ENCODE assay signal across 11 cellular contexts in the genomic region with DNA sequence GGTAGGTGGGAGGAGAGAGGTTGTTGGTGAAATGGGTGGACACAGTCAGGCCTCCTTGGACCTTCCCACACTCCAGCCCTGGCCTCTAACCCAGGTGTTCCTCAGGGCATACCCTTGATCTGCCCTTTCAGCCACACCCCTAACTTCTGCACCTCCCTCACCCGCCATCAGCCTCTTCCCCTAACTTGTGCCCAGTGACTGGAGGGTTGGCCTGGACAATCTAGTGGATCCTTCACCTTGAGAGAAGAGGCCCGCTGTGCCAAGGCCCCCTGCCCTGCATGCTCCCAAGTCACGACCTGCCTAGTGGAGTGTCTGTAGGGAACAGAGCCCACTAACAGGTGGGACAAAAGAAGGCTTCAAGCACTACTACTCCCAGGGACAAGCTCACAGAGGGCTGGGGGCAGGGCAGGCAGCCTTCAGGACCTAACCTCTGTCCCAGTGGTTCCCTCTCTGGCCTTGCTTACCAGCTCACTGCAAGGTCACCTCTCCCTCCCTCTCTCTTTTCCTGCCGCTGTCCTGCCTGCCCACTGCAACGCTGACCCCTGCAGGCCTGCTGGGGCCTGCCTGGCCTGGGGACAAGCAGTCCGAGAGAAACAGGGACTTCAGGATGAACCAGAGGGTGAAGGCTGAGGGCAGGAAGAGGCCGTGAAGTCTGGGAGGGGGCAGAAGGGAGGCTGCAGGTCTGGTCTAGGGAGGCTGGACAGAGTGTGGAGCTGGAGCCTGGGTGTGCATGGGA. TPM values are rescaled to one million over a fixed set of nuclear protein-coding genes. Genes with fewer than 3 reads are reported as not detected.
DNase-seq lines count a peak whose midpoint lies in the region; ATAC-seq and TF ChIP-seq lines count a peak whose summit lies in the region.
"Had no signal": no experiment of that assay in that cellular context is flagged by ENCODE, and none has a peak within 500 bp of the region (broad histone marks: within the 10 kb centered on the region; RNA-seq: fewer than 3 reads in every experiment).

No MANE protein-coding gene starts in this region.

- H3K36me3 ChIP-seq in testis (ENCODE audit: low read depth, missing control alignments), result no peaks in the 10 kb centered on the region
- H3K36me3 ChIP-seq: BLaER1 treated with 17β-estradiol and CSF1 and Interleukin-3, amounts not matched to agents 10 nM and 100 nM had no signal

- no peaks in the 10 kb centered on the region for H3K9me3 Mint-ChIP-seq in activated naive CD4-positive, alpha-beta T cell treated with anti-CD3 and anti-CD28 coated beads, Interleukin-2, amount 50 U/mL, for 24 hours
- H3K9me3 Mint-ChIP-seq in activated naive CD4-positive, alpha-beta T cell treated with anti-CD3 and anti-CD28 coated beads for 36 hours, result no peaks in the 10 kb centered on the region

- H3K27ac Mint-ChIP-seq in activated naive CD4-positive, alpha-beta T cell treated with anti-CD3 and anti-CD28 coated beads, Interleukin-2, amount 50 U/mL, for 24 hours, result peak overlapping the region; percentile 1
- H3K27ac Mint-ChIP-seq in activated naive CD4-positive, alpha-beta T cell treated with anti-CD3 and anti-CD28 coated beads for 36 hours, result no peak overlapping the region

- peaks cover 29% of the 10 kb centered on the region for H3K27me3 Mint-ChIP-seq in activated naive CD4-positive, alpha-beta T cell treated with anti-CD3 and anti-CD28 coated beads, Interleukin-2, amount 50 U/mL, for 24 hours
- peaks cover 34% of the 10 kb centered on the region for H3K27me3 Mint-ChIP-seq in activated naive CD4-positive, alpha-beta T cell treated with anti-CD3 and anti-CD28 coated beads for 36 hours (ENCODE audit: low read depth)

- H3K27ac ChIP-seq in VCaP, result peak overlapping the region; percentile 95; the same call in 1 of the 2 replicates
- H3K27ac ChIP-seq in testis, result no peak overlapping the region
- H3K27ac ChIP-seq: BLaER1 treated with 17β-estradiol and CSF1 and Interleukin-3, amounts not matched to agents 10 nM and 100 nM had no signal

- H3K4me3 Mint-ChIP-seq in activated naive CD4-positive, alpha-beta T cell treated with anti-CD3 and anti-CD28 coated beads, Interleukin-2, amount 50 U/mL, for 24 hours, result no peak overlapping the region
- no peak overlapping the region for H3K4me3 Mint-ChIP-seq in activated naive CD4-positive, alpha-beta T cell treated with anti-CD3 and anti-CD28 coated beads for 36 hours

- TF ChIP-seq POLR2A in testis (IDR thresholded peaks at IDR 0.05), result no peak

- H3K4me1 ChIP-seq in testis, result peaks cover 9% of the 10 kb centered on the region

- no peak for DNase-seq in activated naive CD4-positive, alpha-beta T cell treated with anti-CD3 and anti-CD28 coated beads for 36 hours
- DNase-seq in left ventricle myocardium superior (peak; percentile 66), testis (peak; percentile 47), globus pallidus (ENCODE audit: low spot score) (no peak), H4 (ENCODE audit: low spot score) (no peak), NCI-H1105 treated with DMSO at 0.1 percent for 48 hours (lab: John Stamatoyannopoulos, UW) (no peak)
- DNase-seq: effector CD4-positive, alpha-beta T cell had no signal

- H3K27me3 ChIP-seq in testis, result no peaks in the 10 kb centered on the region

- H3K4me1 Mint-ChIP-seq in activated naive CD4-positive, alpha-beta T cell treated with anti-CD3 and anti-CD28 coated beads, Interleukin-2, amount 50 U/mL, for 24 hours, result peaks cover 18% of the 10 kb centered on the region
- H3K4me1 Mint-ChIP-seq in activated naive CD4-positive, alpha-beta T cell treated with anti-CD3 and anti-CD28 coated beads for 36 hours (ENCODE audit: low read depth), result peaks cover 9% of the 10 kb centered on the region

- H3K36me3 Mint-ChIP-seq in activated naive CD4-positive, alpha-beta T cell treated with anti-CD3 and anti-CD28 coated beads, Interleukin-2, amount 50 U/mL, for 24 hours, result no peaks in the 10 kb centered on the region
- no peaks in the 10 kb centered on the region for H3K36me3 Mint-ChIP-seq in activated naive CD4-positive, alpha-beta T cell treated with anti-CD3 and anti-CD28 coated beads for 36 hours (ENCODE audit: low read depth)

- 58 to 65% methylated on average over 5 to 7 of the region's 7 CpGs for WGBS in testis, 2 donors

- no peak overlapping the region for H3K4me3 ChIP-seq in testis
- H3K4me3 ChIP-seq: BLaER1 treated with 17β-estradiol and CSF1 and Interleukin-3, amounts not matched to agents 10 nM and 100 nM had no signal

- CTCF ChIA-PET in activated naive CD4-positive, alpha-beta T cell treated with anti-CD3 and anti-CD28 coated beads for 36 hours (lab: Charles Lee), result interaction anchor here (1.0 kb wide), 1 partner anchor 11 kb away, joined by 4 read pairs; no protein-coding TSS in a partner anchor

- intact Hi-C loops in activated naive CD4-positive, alpha-beta T cell treated with anti-CD3 and anti-CD28 coated beads for 36 hours (cut with micrococcal nuclease), result no loop called here
- intact Hi-C loops in left ventricle myocardium superior (cut with micrococcal nuclease), result no loop called here
- intact Hi-C loops in testis (cut with DNase I; ENCODE audit: low total_unique reads), result no loop called here

- no peaks in the 10 kb centered on the region for H3K9me3 ChIP-seq in testis
- H3K9me3 ChIP-seq: BLaER1 treated with 17β-estradiol and CSF1 and Interleukin-3, amounts not matched to agents 10 nM and 100 nM had no signal

- TF ChIP-seq CTCF in VCaP (conservative IDR thresholded peaks at IDR 0.05), result peak; percentile 74
- TF ChIP-seq CTCF in testis (IDR thresholded peaks at IDR 0.05), result no peak

- peak; percentile 55 for ATAC-seq in left ventricle myocardium superior

RNA-seq across cellular contexts. Expression of gene SYT7, which starts 3.3 kb away (rescaled TPM):
- not detected for total RNA-seq in activated naive CD4-positive, alpha-beta T cell treated with anti-CD3 and anti-CD28 coated beads for 36 hours
- 32.5 TPM for total RNA-seq in left ventricle myocardium superior
- total RNA-seq in testis, result 1 to 10 TPM; 8.7 to 9.0 TPM
- 5.9 TPM for polyA plus RNA-seq in testis (ENCODE audit: insufficient read depth, low read depth, low replicate concordance)
- 1.9 and 10.8 TPM in 2 replicates for total RNA-seq in H4 (2014; rRNA removed; shearing (Covaris generic))
- total RNA-seq: OCI-LY7 had no signal

Comparison
In these comparisons a context has a peak if more than half of its experiments do, and no peak if none do; other contexts are left out.
1. DNase-seq: peak in left ventricle myocardium superior (single experiment) and testis (single experiment); none in activated naive CD4-positive, alpha-beta T cell treated with anti-CD3 and anti-CD28 coated beads for 36 hours (single experiment), globus pallidus (single experiment), H4 (single experiment) and NCI-H1105 treated with DMSO at 0.1 percent for 48 hours (single experiment).